ENCODE assay signal across 24 cellular contexts in genomic region chr17:38567350-38567749, GRCh38. TPM values are rescaled to one million over a fixed set of nuclear protein-coding genes. Genes with fewer than 3 reads are reported as not detected.
DNase-seq lines count a peak whose midpoint lies in the region; ATAC-seq and TF ChIP-seq lines count a peak whose summit lies in the region.
"Had no signal": no experiment of that assay in that cellular context is flagged by ENCODE, and none has a peak within 500 bp of the region (broad histone marks: within the 10 kb centered on the region; RNA-seq: fewer than 3 reads in every experiment).

No MANE protein-coding gene starts in this region.

- POLR2A ChIA-PET in WTC11 (lab: Charles Lee), result no interaction called here

- H3K27ac Mint-ChIP-seq in WTC11, result no peak overlapping the region
- H3K27ac Mint-ChIP-seq: CD4-positive, alpha-beta T cell; H9; HFFc6 had no signal

- H3K27me3 ChIP-seq in dorsolateral prefrontal cortex (peaks cover 0 to 5% (median 0%) of the 10 kb centered on the region in 45 donors), layer of hippocampus (ENCODE audit: control insufficient read depth, insufficient read depth, low read length) (peaks cover 7% of the 10 kb centered on the region)
- H3K27me3 ChIP-seq: BE2C had no signal

- intact Hi-C loops in dorsolateral prefrontal cortex (cut with DNase I) (loop anchor here in 1 of 2 donors (5.0 kb wide), 1 partner anchor 135 kb away; no protein-coding TSS in a partner anchor), left ventricle myocardium superior (cut with micrococcal nuclease) (no loop called here)

- peaks cover 42% of the 10 kb centered on the region for H3K4me1 Mint-ChIP-seq in WTC11

- no peaks in the 10 kb centered on the region for H3K9me3 Mint-ChIP-seq in WTC11
- H3K9me3 Mint-ChIP-seq: CD4-positive, alpha-beta T cell; H9; HFFc6 had no signal

- peak overlapping the region; percentile 95 for H3K27ac ChIP-seq in angular gyrus (ENCODE audit: low read depth, low read length)
- H3K27ac ChIP-seq in dorsolateral prefrontal cortex, result peak overlapping the region; percentile 74 to 99 (median 97)
- H3K27ac ChIP-seq in layer of hippocampus (ENCODE audit: low read depth, low read length), result peak overlapping the region; percentile 98
- H3K27ac ChIP-seq: A549; BLaER1 treated with 17β-estradiol and CSF1 and Interleukin-3, amounts not matched to agents 10 nM and 100 nM; GM23248 had no signal

- no peak overlapping the region for H3K4me3 Mint-ChIP-seq in WTC11
- H3K4me3 Mint-ChIP-seq: CD4-positive, alpha-beta T cell; CD8-positive, alpha-beta memory T cell; HFFc6 had no signal

- no peak for DNase-seq in dorsolateral prefrontal cortex
- no peak for DNase-seq in NCI-H2196 treated with DMSO at 0.1 percent for 48 hours (lab: John Stamatoyannopoulos, UW; ENCODE audit: unreplicated experiment)
- no peak for DNase-seq in left ventricle myocardium superior
- DNase-seq in WTC11 (ENCODE audit: low spot score), result no peak
- DNase-seq: 8988T; ACHN; AML-193; BE2C; CD4-positive, alpha-beta T cell; CD8-positive, alpha-beta memory T cell; DMS 273 treated with DMSO at 0.1 percent for 48 hours; DMS79; EL; GDM1; GM23248; H9; HFFc6 had no signal

- no peaks in the 10 kb centered on the region for H3K36me3 Mint-ChIP-seq in WTC11
- H3K36me3 Mint-ChIP-seq: CD8-positive, alpha-beta memory T cell had no signal

- H3K4me3 ChIP-seq in dorsolateral prefrontal cortex, result peak overlapping the region in 5 of 59 donors; percentile 8 to 80 (median 13)
- H3K4me3 ChIP-seq: A549; BLaER1 treated with 17β-estradiol and CSF1 and Interleukin-3, amounts not matched to agents 10 nM and 100 nM; GM12878; GM23248 had no signal

- ATAC-seq in HG03025 (IDR thresholded peaks at IDR 0.05; ENCODE audit: low FRiP score, unreplicated experiment) (no peak), left ventricle myocardium superior (no peak), WTC11 (no peak)
- ATAC-seq: A549, GM12878, HCT116 had no signal

- TF ChIP-seq CTCF in dorsolateral prefrontal cortex (IDR thresholded peaks at IDR 0.05 in 54 of 56, conservative IDR thresholded peaks at IDR 0.05 in 2 of 56; ENCODE audit: low read depth in 1 of 56, partially characterized antibody in 56 of 56) (no peak), WTC11 (IDR thresholded peaks at IDR 0.05) (no peak)

- CTCF ChIA-PET in WTC11 (lab: Charles Lee), result interaction anchor here (1.4 to 10.3 kb wide), 3 partner anchors 9 to 109 kb away, joined by 5 to 501 read pairs (median 17); no protein-coding TSS in a partner anchor

- H3K27me3 Mint-ChIP-seq in WTC11 (ENCODE audit: low read depth), result peaks cover 98% of the 10 kb centered on the region

TF ChIP-seq in WTC11, 78 proteins besides CTCF, POLR2A, EP300 and RAD21:
- TF ChIP-seq AR (CRISPR knock-in tag; IDR thresholded peaks at IDR 0.05) (no peak), IRF1 (CRISPR knock-in tag; IDR thresholded peaks at IDR 0.05) (no peak), ZNF219 (CRISPR knock-in tag; IDR thresholded peaks at IDR 0.05; ENCODE audit: borderline replicate concordance) (no peak)

RNA-seq across cellular contexts. Expression of gene SRCIN1, which starts 38.4 kb away (rescaled TPM):
- total RNA-seq in dorsolateral prefrontal cortex, result 100 to 1,000 TPM in 111 of 120 experiments, 10 to 100 TPM in 9; 80.9 to 338 (median 151) TPM
- total RNA-seq in left ventricle myocardium superior, result 1.4 TPM
- total RNA-seq in WTC11 (2021), result 10.7 to 17.3 TPM (median 11.1 TPM) in 3 replicates
- total RNA-seq: GM23248, HFFc6 had no signal
